In the genomic region with DNA sequence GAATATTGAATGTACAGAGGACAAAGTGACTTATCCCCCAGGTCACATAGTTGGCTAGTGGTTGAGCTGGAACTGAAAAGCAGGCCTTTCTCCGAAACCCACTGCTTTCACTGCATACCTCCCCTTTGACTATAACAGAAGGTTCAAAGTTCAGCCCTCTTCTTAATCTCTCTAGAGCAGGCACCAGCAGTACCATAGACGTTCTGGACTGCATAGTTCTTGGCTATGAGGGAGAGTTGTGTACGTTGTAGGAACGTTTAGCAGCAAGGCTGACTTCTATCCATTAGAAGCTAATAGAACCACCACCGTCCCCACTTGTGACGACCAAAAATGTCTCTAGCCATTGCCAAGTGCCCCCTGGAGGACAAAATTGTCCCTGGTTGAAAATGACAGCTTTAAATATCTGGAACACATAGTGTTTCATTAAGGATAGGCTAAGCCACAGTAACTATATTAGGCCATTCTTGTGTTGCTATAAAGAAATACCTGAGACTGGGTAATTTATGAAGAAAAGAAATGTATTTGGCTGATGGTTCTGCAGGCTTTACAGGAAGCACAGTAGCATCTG, we compare ENCODE assay signal across 8 cellular contexts.
DNase-seq lines count a peak whose midpoint lies in the region; TF ChIP-seq lines count a peak whose summit lies in the region.

No MANE protein-coding gene starts in this region.

- no peaks in the 10 kb centered on the region for H3K9me3 ChIP-seq in left ventricle myocardium inferior (replicated peaks)
- no peaks in the 10 kb centered on the region for H3K9me3 ChIP-seq in OCI-LY1 (ENCODE audit: low read length)
- no peaks in the 10 kb centered on the region for H3K9me3 ChIP-seq in tibial nerve

- intact Hi-C loops in left ventricle myocardium inferior (cut with micrococcal nuclease), result no loop called here
- intact Hi-C loops in cardiac septum (cut with DNase I), result no loop called here

- DNase-seq in left ventricle myocardium inferior, result no peak
- no peak for DNase-seq in cardiac septum (ENCODE audit: low spot score)
- peak; percentile 18 for DNase-seq in fibroblast of pulmonary artery (ENCODE audit: low read depth)
- peak in 1 of 2 donors; percentile 46 for DNase-seq in tibial nerve (ENCODE audit: low spot score in 2 of 2)
- DNase-seq in osteocyte (ENCODE audit: extremely low spot score, unreplicated experiment), result no peak
- no peak for DNase-seq in DMS79 (lab: John Stamatoyannopoulos, UW)
- no peak for DNase-seq in pons (ENCODE audit: low spot score)

- H4K20me1 ChIP-seq in OCI-LY1 (ENCODE audit: insufficient read depth, low read length), result no peaks in the 10 kb centered on the region

- H3K27ac ChIP-seq in left ventricle myocardium inferior (replicated peaks) (no peak overlapping the region), OCI-LY1 (ENCODE audit: low read depth, low read length, poor library complexity, severe bottlenecking) (peak overlapping the region; percentile 14), tibial nerve (peak overlapping the region in 1 of 4 donors; percentile 28)

- H3K4me1 Mint-ChIP-seq in osteocyte (ENCODE audit: unreplicated experiment), result no peaks in the 10 kb centered on the region

- H3K4me3 ChIP-seq in left ventricle myocardium inferior (no peak overlapping the region), OCI-LY1 (ENCODE audit: low read depth, low read length, poor library complexity, severe bottlenecking) (no peak overlapping the region), fibroblast of pulmonary artery (replicated peaks; ENCODE audit: low read depth, low read length) (no peak overlapping the region), tibial nerve (no peak overlapping the region)

- H3K27me3 ChIP-seq in left ventricle myocardium inferior (ENCODE audit: low read depth) (no peaks in the 10 kb centered on the region), OCI-LY1 (ENCODE audit: insufficient read depth, low read length) (no peaks in the 10 kb centered on the region), tibial nerve (no peaks in the 10 kb centered on the region)

- H3K36me3 Mint-ChIP-seq in osteocyte (ENCODE audit: unreplicated experiment), result no peaks in the 10 kb centered on the region

- H3K9ac ChIP-seq in OCI-LY1 (ENCODE audit: low read length), result no peak overlapping the region

- no peak overlapping the region for H3K4me3 Mint-ChIP-seq in osteocyte (ENCODE audit: unreplicated experiment)

- no peaks in the 10 kb centered on the region for H3F3A ChIP-seq in OCI-LY1 (ENCODE audit: insufficient read depth, low read length)

- no peak for TF ChIP-seq EP300 in tibial nerve (IDR thresholded peaks at IDR 0.05)

- no peaks in the 10 kb centered on the region for H3K9me2 ChIP-seq in OCI-LY1 (ENCODE audit: low read depth, low read length)

- H3K4me2 ChIP-seq in OCI-LY1 (ENCODE audit: low read length), result no peak overlapping the region

- H3K9me3 Mint-ChIP-seq in osteocyte (ENCODE audit: unreplicated experiment), result no peaks in the 10 kb centered on the region

- peak; percentile 54 for TF ChIP-seq CTCF in left ventricle myocardium inferior (IDR thresholded peaks at IDR 0.05; ENCODE audit: borderline replicate concordance)
- peak; percentile 78 for TF ChIP-seq CTCF in OCI-LY1 (IDR thresholded peaks at IDR 0.05; ENCODE audit: low read length)
- TF ChIP-seq CTCF in fibroblast of pulmonary artery (IDR thresholded peaks at IDR 0.05; ENCODE audit: low read length, missing control alignments), result peak; percentile 34
- TF ChIP-seq CTCF in tibial nerve (IDR thresholded peaks at IDR 0.05), result peak; percentile 16 to 42 (median 25)
- no peak for TF ChIP-seq CTCF in osteocyte (IDR thresholded peaks at IDR 0.05)

- TF ChIP-seq POLR2A in tibial nerve (IDR thresholded peaks at IDR 0.05), result no peak

- H3K4me1 ChIP-seq in left ventricle myocardium inferior, result peaks cover 62% of the 10 kb centered on the region
- H3K4me1 ChIP-seq in OCI-LY1 (ENCODE audit: insufficient read depth, low read length, severe bottlenecking), result peaks cover 26% of the 10 kb centered on the region
- H3K4me1 ChIP-seq in tibial nerve, result peaks cover 0 to 14% (median 0%) of the 10 kb centered on the region in 4 donors

- H2AFZ ChIP-seq in OCI-LY1 (ENCODE audit: low read length), result no peak overlapping the region

- 52 to 53% methylated on average over 6 of the region's 6 CpGs for WGBS in tibial nerve, 2 donors

- peaks cover 13% of the 10 kb centered on the region for H3K27me3 Mint-ChIP-seq in osteocyte (ENCODE audit: unreplicated experiment)

- H3K36me3 ChIP-seq in left ventricle myocardium inferior (no peaks in the 10 kb centered on the region), OCI-LY1 (ENCODE audit: insufficient read depth, low read length) (peaks cover 76% of the 10 kb centered on the region), tibial nerve (no peaks in the 10 kb centered on the region)

- H3K79me2 ChIP-seq in OCI-LY1 (ENCODE audit: insufficient read depth, low read length), result peaks cover 86% of the 10 kb centered on the region

- no peak overlapping the region for H3K27ac Mint-ChIP-seq in osteocyte (ENCODE audit: unreplicated experiment)
